12 cellular contexts compared by ENCODE assay signal in the genomic region with DNA sequence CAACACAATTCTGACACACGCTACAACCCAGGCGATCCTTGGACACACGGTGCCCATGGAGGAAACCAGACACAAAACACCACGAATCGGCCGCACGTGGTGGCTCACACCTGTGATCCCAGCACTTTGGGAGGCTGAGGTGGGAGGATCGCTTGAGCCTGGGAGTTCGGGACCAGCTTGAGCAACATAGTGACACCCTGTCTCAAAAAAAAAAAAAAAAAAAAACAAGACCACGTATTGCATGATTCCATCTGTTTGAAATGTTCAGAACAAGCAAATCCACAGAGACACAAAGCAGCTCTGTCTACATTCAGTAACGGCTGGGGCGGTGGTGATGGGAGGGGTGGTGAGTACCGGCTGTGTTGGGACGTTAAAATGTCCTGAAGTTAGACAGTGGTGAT. TPM values are rescaled to one million over a fixed set of nuclear protein-coding genes. Genes with fewer than 3 reads are reported as not detected.
DNase-seq lines count a peak whose midpoint lies in the region; ATAC-seq and TF ChIP-seq lines count a peak whose summit lies in the region.
"Had no signal": no experiment of that assay in that cellular context is flagged by ENCODE, and none has a peak within 500 bp of the region (broad histone marks: within the 10 kb centered on the region; RNA-seq: fewer than 3 reads in every experiment).

No MANE protein-coding gene starts in this region.

- no peak for TF ChIP-seq POLR2A in right lobe of liver (IDR thresholded peaks at IDR 0.05)

- H3K4me1 ChIP-seq in right lobe of liver = no peaks in the 10 kb centered on the region

- CTCF ChIA-PET in activated CD4-positive, alpha-beta memory T cell treated with anti-CD3 and anti-CD28 coated beads for 36 hours (lab: Charles Lee) = interaction anchor here (0.6 kb wide), 1 partner anchor 1336 kb away, joined by 3 read pairs; no protein-coding TSS in a partner anchor
- CTCF ChIA-PET in activated CD4-positive, alpha-beta memory T cell treated with anti-CD3 and anti-CD28 coated beads, Interleukin-2, amount 10 ng/mL, durations not matched to agents 7 days and 5 days (lab: Charles Lee) = no interaction called here

- no peak overlapping the region for H3K4me3 Mint-ChIP-seq in activated CD4-positive, alpha-beta memory T cell treated with anti-CD3 and anti-CD28 coated beads for 36 hours
- H3K4me3 Mint-ChIP-seq in activated CD4-positive, alpha-beta memory T cell treated with anti-CD3 and anti-CD28 coated beads, Interleukin-2, amount 10 ng/mL, durations not matched to agents 7 days and 5 days = no peak overlapping the region
- H3K4me3 Mint-ChIP-seq in activated T-helper 17 cell treated with anti-CD3 and anti-CD28 coated beads, Interleukin-2, amount 50 U/mL, for 72 hours = peak overlapping the region; percentile 48
- peak overlapping the region in 1 of 2 donors; percentile 14 for H3K4me3 Mint-ChIP-seq in stimulated activated naive B cell treated with anti-CD40 and anti-IgM and Interleukin-4, amounts not matched to agents 10 μg/mL and 1 μg/mL and 100 μg/mL, for 72 hours
- H3K4me3 Mint-ChIP-seq: activated naive CD4-positive, alpha-beta T cell treated with anti-CD3 and anti-CD28 coated beads, Interleukin-2, amount 50 U/mL, for 24 hours; neural crest cell had no signal

- no peak overlapping the region for H3K4me3 ChIP-seq in right lobe of liver
- H3K4me3 ChIP-seq: uterus had no signal

- POLR2A ChIA-PET in activated CD4-positive, alpha-beta memory T cell treated with anti-CD3 and anti-CD28 coated beads for 36 hours (lab: Charles Lee) = no interaction called here
- POLR2A ChIA-PET in activated CD4-positive, alpha-beta memory T cell treated with anti-CD3 and anti-CD28 coated beads, Interleukin-2, amount 10 ng/mL, durations not matched to agents 7 days and 5 days (lab: Charles Lee) = interaction anchor here (1.0 kb wide), 1 partner anchor 44 kb away, joined by 3 read pairs; no protein-coding TSS in a partner anchor

- no peak for ATAC-seq in activated T-helper 17 cell treated with anti-CD3 and anti-CD28 coated beads, Interleukin-2, amount 50 U/mL, for 72 hours (replicated peaks)
- ATAC-seq in right lobe of liver = no peak
- no peak for ATAC-seq in stimulated activated naive B cell treated with anti-CD40 and anti-IgM and Interleukin-4, amounts not matched to agents 10 μg/mL and 1 μg/mL and 100 μg/mL, for 72 hours (replicated peaks)
- no peak for ATAC-seq in HG02981 (IDR thresholded peaks at IDR 0.05; ENCODE audit: unreplicated experiment)
- ATAC-seq in GM21717 (IDR thresholded peaks at IDR 0.05; ENCODE audit: unreplicated experiment) = no peak

- H3K9me3 Mint-ChIP-seq in activated CD4-positive, alpha-beta memory T cell treated with anti-CD3 and anti-CD28 coated beads for 36 hours = peaks cover 3% of the 10 kb centered on the region
- H3K9me3 Mint-ChIP-seq in activated CD4-positive, alpha-beta memory T cell treated with anti-CD3 and anti-CD28 coated beads, Interleukin-2, amount 10 ng/mL, durations not matched to agents 7 days and 5 days = peaks cover 2% of the 10 kb centered on the region
- H3K9me3 Mint-ChIP-seq in activated T-helper 17 cell treated with anti-CD3 and anti-CD28 coated beads, Interleukin-2, amount 50 U/mL, for 72 hours = no peaks in the 10 kb centered on the region
- no peaks in the 10 kb centered on the region for H3K9me3 Mint-ChIP-seq in stimulated activated naive B cell treated with anti-CD40 and anti-IgM and Interleukin-4, amounts not matched to agents 10 μg/mL and 1 μg/mL and 100 μg/mL, for 72 hours
- H3K9me3 Mint-ChIP-seq: activated naive CD4-positive, alpha-beta T cell treated with anti-CD3 and anti-CD28 coated beads, Interleukin-2, amount 50 U/mL, for 24 hours; neural crest cell had no signal

- DNase-seq in activated CD4-positive, alpha-beta memory T cell treated with anti-CD3 and anti-CD28 coated beads for 36 hours = no peak
- DNase-seq in activated CD4-positive, alpha-beta memory T cell treated with anti-CD3 and anti-CD28 coated beads, Interleukin-2, amount 10 ng/mL, durations not matched to agents 7 days and 5 days = no peak
- DNase-seq in right lobe of liver (peak; percentile 11 to 42 (median 41)), NCI-H146 (lab: John Stamatoyannopoulos, UW) (no peak)
- DNase-seq in stimulated activated naive B cell treated with anti-CD40 and anti-IgM and Interleukin-4, amounts not matched to agents 10 μg/mL and 1 μg/mL and 100 μg/mL, for 72 hours = no peak

- WGBS in right lobe of liver (ENCODE audit: insufficient coverage, low coverage, low lambda C conversion rate, missing lambda C conversion rate) = 76% methylated on average over 9 of the region's 14 CpGs

- no peaks in the 10 kb centered on the region for H3K27me3 Mint-ChIP-seq in activated CD4-positive, alpha-beta memory T cell treated with anti-CD3 and anti-CD28 coated beads for 36 hours
- peaks cover 19% of the 10 kb centered on the region for H3K27me3 Mint-ChIP-seq in activated CD4-positive, alpha-beta memory T cell treated with anti-CD3 and anti-CD28 coated beads, Interleukin-2, amount 10 ng/mL, durations not matched to agents 7 days and 5 days
- no peaks in the 10 kb centered on the region for H3K27me3 Mint-ChIP-seq in activated T-helper 17 cell treated with anti-CD3 and anti-CD28 coated beads, Interleukin-2, amount 50 U/mL, for 72 hours
- no peaks in the 10 kb centered on the region for H3K27me3 Mint-ChIP-seq in stimulated activated naive B cell treated with anti-CD40 and anti-IgM and Interleukin-4, amounts not matched to agents 10 μg/mL and 1 μg/mL and 100 μg/mL, for 72 hours
- H3K27me3 Mint-ChIP-seq: activated naive CD4-positive, alpha-beta T cell treated with anti-CD3 and anti-CD28 coated beads, Interleukin-2, amount 50 U/mL, for 24 hours had no signal

- H3K36me3 Mint-ChIP-seq in activated CD4-positive, alpha-beta memory T cell treated with anti-CD3 and anti-CD28 coated beads for 36 hours = peaks cover 5% of the 10 kb centered on the region
- H3K36me3 Mint-ChIP-seq in activated CD4-positive, alpha-beta memory T cell treated with anti-CD3 and anti-CD28 coated beads, Interleukin-2, amount 10 ng/mL, durations not matched to agents 7 days and 5 days (ENCODE audit: low read depth) = peaks cover 3% of the 10 kb centered on the region
- peaks cover 12% of the 10 kb centered on the region for H3K36me3 Mint-ChIP-seq in activated T-helper 17 cell treated with anti-CD3 and anti-CD28 coated beads, Interleukin-2, amount 50 U/mL, for 72 hours (ENCODE audit: low read depth)
- peaks cover 27 to 50% of the 10 kb centered on the region in 2 donors for H3K36me3 Mint-ChIP-seq in stimulated activated naive B cell treated with anti-CD40 and anti-IgM and Interleukin-4, amounts not matched to agents 10 μg/mL and 1 μg/mL and 100 μg/mL, for 72 hours
- H3K36me3 Mint-ChIP-seq: activated naive CD4-positive, alpha-beta T cell treated with anti-CD3 and anti-CD28 coated beads, Interleukin-2, amount 50 U/mL, for 24 hours had no signal

- H3K36me3 ChIP-seq in right lobe of liver = no peaks in the 10 kb centered on the region
- H3K36me3 ChIP-seq: uterus had no signal

- H3K27ac ChIP-seq in right lobe of liver = no peak overlapping the region
- H3K27ac ChIP-seq: uterus had no signal

- TF ChIP-seq CTCF in right lobe of liver (IDR thresholded peaks at IDR 0.05) = no peak

- H3K4me1 Mint-ChIP-seq in activated CD4-positive, alpha-beta memory T cell treated with anti-CD3 and anti-CD28 coated beads for 36 hours (ENCODE audit: low read depth) = peaks cover 23% of the 10 kb centered on the region
- H3K4me1 Mint-ChIP-seq in activated CD4-positive, alpha-beta memory T cell treated with anti-CD3 and anti-CD28 coated beads, Interleukin-2, amount 10 ng/mL, durations not matched to agents 7 days and 5 days = peaks cover 30% of the 10 kb centered on the region
- peaks cover 16% of the 10 kb centered on the region for H3K4me1 Mint-ChIP-seq in activated T-helper 17 cell treated with anti-CD3 and anti-CD28 coated beads, Interleukin-2, amount 50 U/mL, for 72 hours
- peaks cover 40 to 55% of the 10 kb centered on the region in 2 donors for H3K4me1 Mint-ChIP-seq in stimulated activated naive B cell treated with anti-CD40 and anti-IgM and Interleukin-4, amounts not matched to agents 10 μg/mL and 1 μg/mL and 100 μg/mL, for 72 hours
- H3K4me1 Mint-ChIP-seq: neural crest cell had no signal

- intact Hi-C loops in activated CD4-positive, alpha-beta memory T cell treated with anti-CD3 and anti-CD28 coated beads for 36 hours (cut with micrococcal nuclease) = no loop called here
- intact Hi-C loops in right lobe of liver (cut with DNase I) = no loop called here

- no peaks in the 10 kb centered on the region for H3K9me3 ChIP-seq in right lobe of liver
- H3K9me3 ChIP-seq: uterus had no signal

- no peaks in the 10 kb centered on the region for H3K27me3 ChIP-seq in right lobe of liver
- H3K27me3 ChIP-seq: uterus had no signal

- H3K27ac Mint-ChIP-seq in activated CD4-positive, alpha-beta memory T cell treated with anti-CD3 and anti-CD28 coated beads for 36 hours = peak overlapping the region; percentile 83
- no peak overlapping the region for H3K27ac Mint-ChIP-seq in activated CD4-positive, alpha-beta memory T cell treated with anti-CD3 and anti-CD28 coated beads, Interleukin-2, amount 10 ng/mL, durations not matched to agents 7 days and 5 days
- peak overlapping the region; percentile 86 for H3K27ac Mint-ChIP-seq in activated T-helper 17 cell treated with anti-CD3 and anti-CD28 coated beads, Interleukin-2, amount 50 U/mL, for 72 hours
- H3K27ac Mint-ChIP-seq in stimulated activated naive B cell treated with anti-CD40 and anti-IgM and Interleukin-4, amounts not matched to agents 10 μg/mL and 1 μg/mL and 100 μg/mL, for 72 hours = peak overlapping the region; percentile 97

RNA-seq across cellular contexts. Expression of a gene that starts 25.2 kb away (rescaled TPM):
- total RNA-seq in activated CD4-positive, alpha-beta memory T cell treated with anti-CD3 and anti-CD28 coated beads for 36 hours = 10 to 100 TPM; 14.1 to 16.1 TPM
- 10 to 100 TPM; 11.1 to 13.0 TPM for total RNA-seq in activated CD4-positive, alpha-beta memory T cell treated with anti-CD3 and anti-CD28 coated beads, Interleukin-2, amount 10 ng/mL, durations not matched to agents 7 days and 5 days
- 10 to 100 TPM in 1 of 2 donors, 1 to 10 TPM in 1; 2.3 to 23.7 TPM for total RNA-seq in activated T-helper 17 cell treated with anti-CD3 and anti-CD28 coated beads, Interleukin-2, amount 50 U/mL, for 72 hours
- 1 to 10 TPM; 1.4 to 4.2 (median 2.7) TPM for total RNA-seq in right lobe of liver

RNA-seq across cellular contexts. Expression of a gene that starts 46.0 kb away (rescaled TPM):
- total RNA-seq in activated CD4-positive, alpha-beta memory T cell treated with anti-CD3 and anti-CD28 coated beads for 36 hours = 10 to 100 TPM; 14.1 to 15.6 TPM
- 10 to 100 TPM; 17.4 to 18.2 TPM for total RNA-seq in activated CD4-positive, alpha-beta memory T cell treated with anti-CD3 and anti-CD28 coated beads, Interleukin-2, amount 10 ng/mL, durations not matched to agents 7 days and 5 days
- 10 to 100 TPM; 13.7 to 20.8 TPM for total RNA-seq in activated T-helper 17 cell treated with anti-CD3 and anti-CD28 coated beads, Interleukin-2, amount 50 U/mL, for 72 hours
- total RNA-seq in right lobe of liver = 1 to 10 TPM; 3.2 to 6.5 (median 4.0) TPM

RNA-seq across cellular contexts. Expression of a gene that starts 53.0 kb away (rescaled TPM):
- 10 to 100 TPM; 22.3 to 27.1 TPM for total RNA-seq in activated CD4-positive, alpha-beta memory T cell treated with anti-CD3 and anti-CD28 coated beads for 36 hours
- 10 to 100 TPM; 32.6 to 38.2 TPM for total RNA-seq in activated CD4-positive, alpha-beta memory T cell treated with anti-CD3 and anti-CD28 coated beads, Interleukin-2, amount 10 ng/mL, durations not matched to agents 7 days and 5 days
- 10 to 100 TPM; 17.1 to 43.0 TPM for total RNA-seq in activated T-helper 17 cell treated with anti-CD3 and anti-CD28 coated beads, Interleukin-2, amount 50 U/mL, for 72 hours
- 10 to 100 TPM; 15.6 to 38.3 (median 28.3) TPM for total RNA-seq in right lobe of liver

RNA-seq across cellular contexts. Expression of a gene that starts 53.7 kb away (rescaled TPM):
- total RNA-seq in activated CD4-positive, alpha-beta memory T cell treated with anti-CD3 and anti-CD28 coated beads for 36 hours = not detected
- total RNA-seq in activated CD4-positive, alpha-beta memory T cell treated with anti-CD3 and anti-CD28 coated beads, Interleukin-2, amount 10 ng/mL, durations not matched to agents 7 days and 5 days = not detected
- not detected for total RNA-seq in activated T-helper 17 cell treated with anti-CD3 and anti-CD28 coated beads, Interleukin-2, amount 50 U/mL, for 72 hours
- not detected for total RNA-seq in right lobe of liver
- total RNA-seq: IMR-90, neural crest cell had no signal

Comparison
In these comparisons a context has a peak if more than half of its experiments do, and no peak if none do; other contexts are left out.
1. DNase-seq: peak in right lobe of liver (3 of 3); none in activated CD4-positive, alpha-beta memory T cell treated with anti-CD3 and anti-CD28 coated beads for 36 hours (single experiment), activated CD4-positive, alpha-beta memory T cell treated with anti-CD3 and anti-CD28 coated beads, Interleukin-2, amount 10 ng/mL, durations not matched to agents 7 days and 5 days (single experiment), stimulated activated naive B cell treated with anti-CD40 and anti-IgM and Interleukin-4, amounts not matched to agents 10 μg/mL and 1 μg/mL and 100 μg/mL, for 72 hours (single experiment) and NCI-H146 (single experiment).